Comparison of ENCODE assay signal across 19 cellular contexts in genomic region chr9:114376586-114376985, GRCh38. TPM values are rescaled to one million over a fixed set of nuclear protein-coding genes. Genes with fewer than 3 reads are reported as not detected.
A peak's percentile ranks its signal among the peaks of the same experiment; 100 is the strongest.
DNase-seq lines count a peak whose midpoint lies in the region; ATAC-seq and TF ChIP-seq lines count a peak whose summit lies in the region.
"Had no signal": no experiment of that assay in that cellular context is flagged by ENCODE, and none has a peak within 500 bp of the region (broad histone marks: within the 10 kb centered on the region; RNA-seq: fewer than 3 reads in every experiment).

No MANE protein-coding gene starts in this region.

- peaks cover 63% of the 10 kb centered on the region for H3K79me2 ChIP-seq in DND-41 (ENCODE audit: insufficient read depth, low read length)

- H3K9me3 Mint-ChIP-seq in activated naive CD4-positive, alpha-beta T cell treated with anti-CD3 and anti-CD28 coated beads, Interleukin-2, amount 50 U/mL, for 72 hours = no peaks in the 10 kb centered on the region
- no peaks in the 10 kb centered on the region for H3K9me3 Mint-ChIP-seq in natural killer cell treated with Interleukin-12 subunit alpha and Interleukin-12 subunit beta and Interleukin-15 and Interleukin-18, amount 100 ng/mL, for 72 hours
- H3K9me3 Mint-ChIP-seq: nephron progenitor cell had no signal

- H3K4me1 ChIP-seq in BLaER1 treated with 17β-estradiol and CSF1 and Interleukin-3, amounts not matched to agents 10 nM and 100 nM = peaks cover 82 to 97% (median 92%) of the 10 kb centered on the region in 10 experiments
- peaks cover 55% of the 10 kb centered on the region for H3K4me1 ChIP-seq in DND-41 (ENCODE audit: insufficient read depth, low read length)

- H3K27me3 Mint-ChIP-seq in natural killer cell treated with Interleukin-12 subunit alpha and Interleukin-12 subunit beta and Interleukin-15 and Interleukin-18, amount 100 ng/mL, for 72 hours = no peaks in the 10 kb centered on the region

- peaks cover 69 to 81% of the 10 kb centered on the region in 2 donors for H3K4me1 Mint-ChIP-seq in natural killer cell treated with Interleukin-12 subunit alpha and Interleukin-12 subunit beta and Interleukin-15 and Interleukin-18, amount 100 ng/mL, for 72 hours (ENCODE audit: low read depth in 2 of 2)

- peak overlapping the region; percentile 63 to 80 for H3K27ac Mint-ChIP-seq in activated naive CD4-positive, alpha-beta T cell treated with anti-CD3 and anti-CD28 coated beads, Interleukin-2, amount 50 U/mL, for 72 hours
- H3K27ac Mint-ChIP-seq in natural killer cell treated with Interleukin-12 subunit alpha and Interleukin-12 subunit beta and Interleukin-15 and Interleukin-18, amount 100 ng/mL, for 72 hours = peak overlapping the region; percentile 82 to 97
- H3K27ac Mint-ChIP-seq: nephron progenitor cell had no signal

- TF ChIP-seq CTCF in DND-41 (IDR thresholded peaks at IDR 0.05; ENCODE audit: borderline replicate concordance, extremely low read depth, low read length, poor library complexity, severe bottlenecking) = no peak
- TF ChIP-seq CTCF in WERI-Rb-1 (IDR thresholded peaks at IDR 0.05; ENCODE audit: low read depth, low read length) = no peak

- peak overlapping the region; percentile 78 for H3K4me3 Mint-ChIP-seq in natural killer cell treated with Interleukin-12 subunit alpha and Interleukin-12 subunit beta and Interleukin-15 and Interleukin-18, amount 100 ng/mL, for 72 hours
- H3K4me3 Mint-ChIP-seq: nephron progenitor cell had no signal

- H3K4me2 ChIP-seq in BLaER1 treated with 17β-estradiol and CSF1 and Interleukin-3, amounts not matched to agents 10 nM and 100 nM = peak overlapping the region in 10 of 11 experiments; percentile 14 to 98 (median 59); a peak in 21 of 22 replicates
- no peak overlapping the region for H3K4me2 ChIP-seq in DND-41 (ENCODE audit: insufficient read depth, low read length)

- peaks cover 72 to 82% (median 80%) of the 10 kb centered on the region in 11 experiments for H3K36me3 ChIP-seq in BLaER1 treated with 17β-estradiol and CSF1 and Interleukin-3, amounts not matched to agents 10 nM and 100 nM
- peaks cover 79% of the 10 kb centered on the region for H3K36me3 ChIP-seq in DND-41 (ENCODE audit: insufficient read depth, low read length)
- peaks cover 85% of the 10 kb centered on the region for H3K36me3 ChIP-seq in WERI-Rb-1
- H3K36me3 ChIP-seq: MG63 had no signal

- peaks cover 0 to 36% (median 19%) of the 10 kb centered on the region in 11 experiments; a peak in 12 of 22 replicates for H4K20me1 ChIP-seq in BLaER1 treated with 17β-estradiol and CSF1 and Interleukin-3, amounts not matched to agents 10 nM and 100 nM
- H4K20me1 ChIP-seq in DND-41 (ENCODE audit: insufficient read depth, low read length) = peaks cover 9% of the 10 kb centered on the region

- H3K4me3 ChIP-seq in BLaER1 treated with 17β-estradiol and CSF1 and Interleukin-3, amounts not matched to agents 10 nM and 100 nM = peak overlapping the region in 1 of 10 experiments; percentile 7; a peak in 1 of 20 replicates
- H3K4me3 ChIP-seq in DND-41 (ENCODE audit: low read depth in 1 of 2, low read length in 2 of 2) (no peak overlapping the region), WERI-Rb-1 (ENCODE audit: low read depth, low read length) (no peak overlapping the region)
- H3K4me3 ChIP-seq: MG63 had no signal

- peaks cover 46 to 72% of the 10 kb centered on the region in 2 donors for H3K36me3 Mint-ChIP-seq in activated naive CD4-positive, alpha-beta T cell treated with anti-CD3 and anti-CD28 coated beads, Interleukin-2, amount 50 U/mL, for 72 hours
- peaks cover 37% of the 10 kb centered on the region for H3K36me3 Mint-ChIP-seq in natural killer cell treated with Interleukin-12 subunit alpha and Interleukin-12 subunit beta and Interleukin-15 and Interleukin-18, amount 100 ng/mL, for 72 hours

- H3K27ac ChIP-seq in BLaER1 treated with 17β-estradiol and CSF1 and Interleukin-3, amounts not matched to agents 10 nM and 100 nM = peak overlapping the region; percentile 35 to 100 (median 76); a peak in 20 of 22 replicates
- H3K27ac ChIP-seq in DND-41 (ENCODE audit: low read length) (0 out of 2 replicates have a peak overlapping the region, but pooled peaks have one; percentile 16), WERI-Rb-1 (no peak overlapping the region)

- H3K9ac ChIP-seq in BLaER1 treated with 17β-estradiol and CSF1 and Interleukin-3, amounts not matched to agents 10 nM and 100 nM = peak overlapping the region in 10 of 11 experiments; percentile 1 to 59 (median 54); a peak in 18 of 22 replicates
- no peak overlapping the region for H3K9ac ChIP-seq in DND-41 (ENCODE audit: low read depth, low read length)

- no peak for DNase-seq in DND-41
- DNase-seq in activated naive CD4-positive, alpha-beta T cell treated with anti-CD3 and anti-CD28 coated beads, Interleukin-2, amount 50 U/mL, for 72 hours (ENCODE audit: low spot score in 2 of 2) = no peak
- DNase-seq in natural killer cell treated with Interleukin-12 subunit alpha and Interleukin-12 subunit beta and Interleukin-15 and Interleukin-18, amount 100 ng/mL, for 72 hours (ENCODE audit: low spot score) = peak; percentile 55
- no peak for DNase-seq in WERI-Rb-1
- DNase-seq in stimulated activated CD4-positive, alpha-beta T cell treated with anti-CD3 and anti-CD28 coated beads, Interleukin-1b, Interleukin-23, amount 100 ng/mL, for 48 hours = no peak
- DNase-seq: activated CD4-positive, alpha-beta T cell treated with anti-CD3 and anti-CD28 coated beads for 4 hours; DMS79; GOT3; MG63; NCI-H2029; NCI-H526 treated with DMSO at 0.1 percent for 48 hours; nephron progenitor cell; trophoblast cell had no signal

- H2AFZ ChIP-seq in DND-41 (ENCODE audit: low read depth, low read length) = no peak overlapping the region

- no peak for ATAC-seq in DND-41 (ENCODE audit: insufficient read depth, low read depth)
- no peak for ATAC-seq in activated naive CD4-positive, alpha-beta T cell treated with anti-CD3 and anti-CD28 coated beads, Interleukin-2, amount 50 U/mL, for 72 hours
- ATAC-seq in natural killer cell treated with Interleukin-12 subunit alpha and Interleukin-12 subunit beta and Interleukin-15 and Interleukin-18, amount 100 ng/mL, for 72 hours = no peak
- ATAC-seq in HG03432 (IDR thresholded peaks at IDR 0.05; ENCODE audit: unreplicated experiment) = no peak

- H3K9me3 ChIP-seq in BLaER1 treated with 17β-estradiol and CSF1 and Interleukin-3, amounts not matched to agents 10 nM and 100 nM (replicated peaks in 1 of 11) = no peaks in the 10 kb centered on the region
- H3K9me3 ChIP-seq in DND-41 (ENCODE audit: insufficient read depth, low read length, severe bottlenecking) = no peaks in the 10 kb centered on the region
- H3K9me3 ChIP-seq in WERI-Rb-1 (ENCODE audit: severe bottlenecking) = no peaks in the 10 kb centered on the region
- H3K9me3 ChIP-seq: MG63 had no signal

- no peaks in the 10 kb centered on the region for H3K27me3 ChIP-seq in BLaER1 treated with 17β-estradiol and CSF1 and Interleukin-3, amounts not matched to agents 10 nM and 100 nM
- H3K27me3 ChIP-seq in DND-41 (ENCODE audit: insufficient read depth, low read length, poor library complexity) (no peaks in the 10 kb centered on the region), WERI-Rb-1 (ENCODE audit: insufficient read depth, low read depth, severe bottlenecking) (no peaks in the 10 kb centered on the region)
- H3K27me3 ChIP-seq: MG63 had no signal

RNA-seq across cellular contexts. Expression of gene AKNA, which starts 11.2 kb away (rescaled TPM):
- 100 to 1,000 TPM; 165 to 174 TPM for total RNA-seq in activated naive CD4-positive, alpha-beta T cell treated with anti-CD3 and anti-CD28 coated beads, Interleukin-2, amount 50 U/mL, for 72 hours
- 100 to 1,000 TPM; 332 to 469 TPM for total RNA-seq in natural killer cell treated with Interleukin-12 subunit alpha and Interleukin-12 subunit beta and Interleukin-15 and Interleukin-18, amount 100 ng/mL, for 72 hours

RNA-seq across cellular contexts. Expression of gene ORM2, which starts 46.9 kb away (rescaled TPM):
- total RNA-seq in activated naive CD4-positive, alpha-beta T cell treated with anti-CD3 and anti-CD28 coated beads, Interleukin-2, amount 50 U/mL, for 72 hours = not detected
- total RNA-seq in natural killer cell treated with Interleukin-12 subunit alpha and Interleukin-12 subunit beta and Interleukin-15 and Interleukin-18, amount 100 ng/mL, for 72 hours = not detected
- total RNA-seq: fibroblast of villous mesenchyme; lower leg skin; RPMI7951; T-helper 1 cell treated with Interleukin-12 subunit alpha and Interleukin-12 subunit beta and Interleukin-4 antibody, amounts not matched to agents 30 ng/mL and 1 ng/mL, for 36 hours had no signal

RNA-seq across cellular contexts. Expression of gene ORM1, which starts 53.7 kb away (rescaled TPM):
- total RNA-seq in activated naive CD4-positive, alpha-beta T cell treated with anti-CD3 and anti-CD28 coated beads, Interleukin-2, amount 50 U/mL, for 72 hours = not detected
- total RNA-seq in natural killer cell treated with Interleukin-12 subunit alpha and Interleukin-12 subunit beta and Interleukin-15 and Interleukin-18, amount 100 ng/mL, for 72 hours = not detected
- total RNA-seq: fibroblast of villous mesenchyme; lower leg skin; RPMI7951; T-helper 1 cell treated with Interleukin-12 subunit alpha and Interleukin-12 subunit beta and Interleukin-4 antibody, amounts not matched to agents 30 ng/mL and 1 ng/mL, for 36 hours had no signal
